ENCODE assay signal across 1 cellular context in the genomic region with DNA sequence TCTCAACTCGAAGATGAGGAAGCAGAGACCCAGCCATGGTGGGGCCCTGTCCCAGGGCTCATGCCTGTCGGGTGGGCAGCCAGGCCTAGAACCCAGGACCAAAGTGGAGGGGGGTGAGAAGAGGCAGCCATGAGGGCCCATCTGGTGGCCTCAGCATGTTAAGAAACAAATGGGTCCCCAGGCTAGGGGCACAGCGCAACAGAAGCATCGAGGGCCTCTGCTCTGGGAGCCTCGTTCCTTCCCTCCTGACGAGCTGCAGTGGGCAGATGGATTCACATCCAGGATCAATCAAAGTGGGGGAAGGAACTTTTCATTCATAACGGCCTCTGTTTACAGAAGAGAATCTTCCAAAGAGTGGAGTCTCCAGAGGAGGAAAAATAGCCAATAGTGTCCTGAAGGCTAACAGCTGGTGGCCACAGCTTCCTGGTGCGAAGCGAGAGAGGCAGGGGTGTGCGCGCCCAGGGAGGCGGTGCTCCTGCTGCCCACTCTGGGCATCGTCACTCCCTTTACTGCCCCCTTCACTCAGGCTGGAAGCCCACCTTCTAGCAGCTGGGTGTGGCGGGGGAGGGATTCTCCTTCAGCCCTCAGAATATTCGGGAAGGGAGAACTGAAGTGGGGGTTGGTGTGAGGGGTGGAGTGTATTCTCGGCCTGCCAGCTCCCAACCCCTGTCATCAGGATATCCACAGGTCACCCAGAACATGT.
A peak's percentile ranks its signal among the peaks of the same experiment; 100 is the strongest.
TF ChIP-seq lines count a peak whose summit lies in the region.

No MANE protein-coding gene starts in this region.

TF ChIP-seq in GM12878, 131 proteins besides CTCF, POLR2A, EP300 and RAD21:
- TF ChIP-seq LARP7 (IDR thresholded peaks at IDR 0.05) (peak; percentile 27; the same call in 1 of the 2 replicates), SMARCA5 (IDR thresholded peaks at IDR 0.05) (peak; percentile 5; the same call in 1 of the 2 replicates), SUPT20H (IDR thresholded peaks at IDR 0.05; ENCODE audit: borderline replicate concordance, control insufficient read depth, low read depth, low read length) (no peak), JUNB (IDR thresholded peaks at IDR 0.05) (no peak), ZBED1 (IDR thresholded peaks at IDR 0.05; ENCODE audit: borderline replicate concordance) (no peak), TCF3 (IDR thresholded peaks at IDR 0.05; ENCODE audit: borderline replicate concordance, insufficient read depth, low read depth, low read length) (no peak), ETV6 (conservative IDR thresholded peaks at IDR 0.05 in 1 of 2, IDR thresholded peaks at IDR 0.05 in 1 of 2; ENCODE audit: borderline replicate concordance in 1 of 2, low read depth in 1 of 2) (no peak), IKZF1 (conservative IDR thresholded peaks at IDR 0.05) (no peak), ZNF217 (IDR thresholded peaks at IDR 0.05) (peak; percentile 6; the same call in 1 of the 2 replicates)
- TF ChIP-seq, protein P1, sequence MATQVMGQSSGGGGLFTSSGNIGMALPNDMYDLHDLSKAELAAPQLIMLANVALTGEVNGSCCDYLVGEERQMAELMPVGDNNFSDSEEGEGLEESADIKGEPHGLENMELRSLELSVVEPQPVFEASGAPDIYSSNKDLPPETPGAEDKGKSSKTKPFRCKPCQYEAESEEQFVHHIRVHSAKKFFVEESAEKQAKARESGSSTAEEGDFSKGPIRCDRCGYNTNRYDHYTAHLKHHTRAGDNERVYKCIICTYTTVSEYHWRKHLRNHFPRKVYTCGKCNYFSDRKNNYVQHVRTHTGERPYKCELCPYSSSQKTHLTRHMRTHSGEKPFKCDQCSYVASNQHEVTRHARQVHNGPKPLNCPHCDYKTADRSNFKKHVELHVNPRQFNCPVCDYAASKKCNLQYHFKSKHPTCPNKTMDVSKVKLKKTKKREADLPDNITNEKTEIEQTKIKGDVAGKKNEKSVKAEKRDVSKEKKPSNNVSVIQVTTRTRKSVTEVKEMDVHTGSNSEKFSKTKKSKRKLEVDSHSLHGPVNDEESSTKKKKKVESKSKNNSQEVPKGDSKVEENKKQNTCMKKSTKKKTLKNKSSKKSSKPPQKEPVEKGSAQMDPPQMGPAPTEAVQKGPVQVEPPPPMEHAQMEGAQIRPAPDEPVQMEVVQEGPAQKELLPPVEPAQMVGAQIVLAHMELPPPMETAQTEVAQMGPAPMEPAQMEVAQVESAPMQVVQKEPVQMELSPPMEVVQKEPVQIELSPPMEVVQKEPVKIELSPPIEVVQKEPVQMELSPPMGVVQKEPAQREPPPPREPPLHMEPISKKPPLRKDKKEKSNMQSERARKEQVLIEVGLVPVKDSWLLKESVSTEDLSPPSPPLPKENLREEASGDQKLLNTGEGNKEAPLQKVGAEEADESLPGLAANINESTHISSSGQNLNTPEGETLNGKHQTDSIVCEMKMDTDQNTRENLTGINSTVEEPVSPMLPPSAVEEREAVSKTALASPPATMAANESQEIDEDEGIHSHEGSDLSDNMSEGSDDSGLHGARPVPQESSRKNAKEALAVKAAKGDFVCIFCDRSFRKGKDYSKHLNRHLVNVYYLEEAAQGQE (IDR thresholded peaks at IDR 0.05; ENCODE audit: low read depth, low read length) = no peak
- TF ChIP-seq, protein P2, sequence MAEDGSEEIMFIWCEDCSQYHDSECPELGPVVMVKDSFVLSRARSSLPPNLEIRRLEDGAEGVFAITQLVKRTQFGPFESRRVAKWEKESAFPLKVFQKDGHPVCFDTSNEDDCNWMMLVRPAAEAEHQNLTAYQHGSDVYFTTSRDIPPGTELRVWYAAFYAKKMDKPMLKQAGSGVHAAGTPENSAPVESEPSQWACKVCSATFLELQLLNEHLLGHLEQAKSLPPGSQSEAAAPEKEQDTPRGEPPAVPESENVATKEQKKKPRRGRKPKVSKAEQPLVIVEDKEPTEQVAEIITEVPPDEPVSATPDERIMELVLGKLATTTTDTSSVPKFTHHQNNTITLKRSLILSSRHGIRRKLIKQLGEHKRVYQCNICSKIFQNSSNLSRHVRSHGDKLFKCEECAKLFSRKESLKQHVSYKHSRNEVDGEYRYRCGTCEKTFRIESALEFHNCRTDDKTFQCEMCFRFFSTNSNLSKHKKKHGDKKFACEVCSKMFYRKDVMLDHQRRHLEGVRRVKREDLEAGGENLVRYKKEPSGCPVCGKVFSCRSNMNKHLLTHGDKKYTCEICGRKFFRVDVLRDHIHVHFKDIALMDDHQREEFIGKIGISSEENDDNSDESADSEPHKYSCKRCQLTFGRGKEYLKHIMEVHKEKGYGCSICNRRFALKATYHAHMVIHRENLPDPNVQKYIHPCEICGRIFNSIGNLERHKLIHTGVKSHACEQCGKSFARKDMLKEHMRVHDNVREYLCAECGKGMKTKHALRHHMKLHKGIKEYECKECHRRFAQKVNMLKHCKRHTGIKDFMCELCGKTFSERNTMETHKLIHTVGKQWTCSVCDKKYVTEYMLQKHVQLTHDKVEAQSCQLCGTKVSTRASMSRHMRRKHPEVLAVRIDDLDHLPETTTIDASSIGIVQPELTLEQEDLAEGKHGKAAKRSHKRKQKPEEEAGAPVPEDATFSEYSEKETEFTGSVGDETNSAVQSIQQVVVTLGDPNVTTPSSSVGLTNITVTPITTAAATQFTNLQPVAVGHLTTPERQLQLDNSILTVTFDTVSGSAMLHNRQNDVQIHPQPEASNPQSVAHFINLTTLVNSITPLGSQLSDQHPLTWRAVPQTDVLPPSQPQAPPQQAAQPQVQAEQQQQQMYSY (CRISPR knock-in tag; IDR thresholded peaks at IDR 0.05) = no peak
